In the genomic region with DNA sequence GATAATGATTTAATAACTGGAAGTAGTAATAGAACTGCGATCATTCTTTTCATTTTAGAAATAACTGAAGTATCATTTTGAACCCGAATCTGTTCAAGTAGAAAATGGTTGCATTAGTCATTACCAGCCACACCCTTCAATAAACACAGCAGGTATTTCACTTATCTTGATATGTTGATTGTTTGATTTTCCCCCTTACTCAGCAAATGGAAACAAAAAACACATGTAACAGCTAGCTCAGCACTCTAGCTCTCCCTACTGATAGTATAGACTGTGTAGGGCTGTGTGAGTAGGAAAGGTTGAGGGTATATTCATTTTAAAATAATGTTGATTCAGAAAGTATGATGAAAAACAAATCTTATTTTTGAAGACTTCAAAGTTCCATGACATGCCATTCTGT, we compare ENCODE assay signal across 23 cellular contexts. TPM values are rescaled to one million over a fixed set of nuclear protein-coding genes. Genes with fewer than 3 reads are reported as not detected.
DNase-seq lines count a peak whose midpoint lies in the region; ATAC-seq and TF ChIP-seq lines count a peak whose summit lies in the region.
"Had no signal": no experiment of that assay in that cellular context is flagged by ENCODE, and none has a peak within 500 bp of the region (broad histone marks: within the 10 kb centered on the region; RNA-seq: fewer than 3 reads in every experiment).

No MANE protein-coding gene starts in this region.

- H3K4me2 ChIP-seq in PC-9 (peak overlapping the region; percentile 11), mesendoderm (ENCODE audit: low read length) (no peak overlapping the region)
- H3K4me2 ChIP-seq: BLaER1 had no signal

- H3K36me3 ChIP-seq in PC-9 (ENCODE audit: low read depth) (no peaks in the 10 kb centered on the region), mesendoderm (ENCODE audit: control insufficient read depth, insufficient read depth, low read length) (no peaks in the 10 kb centered on the region)
- H3K36me3 ChIP-seq: BLaER1 had no signal

- H2AFZ ChIP-seq in PC-9: no peak overlapping the region

- H3K18ac ChIP-seq in mesendoderm (ENCODE audit: low read length): no peak overlapping the region

- H2BK120ac ChIP-seq in mesendoderm (ENCODE audit: low read depth, low read length): no peak overlapping the region

- no TSS peak for BruUV-seq in PC-9 (replicated peaks; lab: Mats Ljungman, UMichigan)

- H3K4me1 ChIP-seq in PC-9 (replicated peaks; ENCODE audit: insufficient read depth) (peaks cover 9% of the 10 kb centered on the region), mesendoderm (ENCODE audit: control insufficient read depth, low read depth, low read length) (no peaks in the 10 kb centered on the region)
- H3K4me1 ChIP-seq: BLaER1 had no signal

- no peak overlapping the region for H4K8ac ChIP-seq in mesendoderm (ENCODE audit: low read depth, low read length)

- no peak overlapping the region for H4K5ac ChIP-seq in mesendoderm (ENCODE audit: low read length)

- H3K4me3 ChIP-seq in PC-9 (no peak overlapping the region), mesendoderm (ENCODE audit: low read length) (no peak overlapping the region)
- H3K4me3 ChIP-seq: BLaER1 had no signal

- no peaks in the 10 kb centered on the region for H3K9me2 ChIP-seq in PC-9 (ENCODE audit: insufficient read depth)

- TF ChIP-seq CTCF in PC-9 (conservative IDR thresholded peaks at IDR 0.05): no peak

- no peak overlapping the region for H2BK15ac ChIP-seq in mesendoderm (replicated peaks; ENCODE audit: low read depth)

- intact Hi-C loops in PC-9 (cut with micrococcal nuclease; ENCODE audit: unreplicated experiment): no loop called here

- H3K9me3 ChIP-seq in PC-9 (ENCODE audit: insufficient read depth, low read depth): no peaks in the 10 kb centered on the region; the same call in 1 of the 2 replicates

- H3K9ac ChIP-seq in mesendoderm (ENCODE audit: low read length): no peak overlapping the region
- H3K9ac ChIP-seq: BLaER1 had no signal

- DNase-seq in NCI-H1417 (lab: John Stamatoyannopoulos, UW) (peak in 2 of 3 experiments; percentile 21 to 68), NCI-H1417 treated with DMSO at 0.1 percent for 48 hours (lab: John Stamatoyannopoulos, UW) (no peak), NCI-H69 (lab: John Stamatoyannopoulos, UW) (peak; percentile 5), PC-9 (no peak), mesendoderm (peak; percentile 33), cerebellum (ENCODE audit: low spot score) (no peak)
- DNase-seq: CD4-positive, alpha-beta memory T cell; DMS153; DMS79; GF-D8; GOT3; H7; IMR-90 had no signal

- no peak overlapping the region for H3K56ac ChIP-seq in mesendoderm (ENCODE audit: low read length)

- H3K27ac ChIP-seq in PC-9: no peak overlapping the region
- no peak overlapping the region for H3K27ac ChIP-seq in mesendoderm (ENCODE audit: low read depth, low read length)
- H3K27ac ChIP-seq: 22Rv1, BLaER1, HL-60 had no signal

- no peaks in the 10 kb centered on the region for H3F3A ChIP-seq in PC-9 (ENCODE audit: insufficient read depth, low read depth)

- H3K27me3 ChIP-seq in PC-9 (ENCODE audit: insufficient read depth, low read depth): no peaks in the 10 kb centered on the region
- H3K27me3 ChIP-seq in mesendoderm (ENCODE audit: insufficient read depth, low read length, poor library complexity): peaks cover 5% of the 10 kb centered on the region
- H3K27me3 ChIP-seq: BLaER1 had no signal

- H3K79me1 ChIP-seq in mesendoderm (ENCODE audit: low read length): no peaks in the 10 kb centered on the region

- POLR2A ChIA-PET in PC-9 (lab: Charles Lee; ENCODE audit: unreplicated experiment): no interaction called here

- no CpG with 5 or more reads among the region's 2 CpGs for WGBS in mesendoderm (ENCODE audit: extremely low coverage, insufficient coverage, low lambda C conversion rate)

- CTCF ChIA-PET in PC-9 (lab: Charles Lee): no interaction called here

- no peak for ATAC-seq in GM21423 (IDR thresholded peaks at IDR 0.05; ENCODE audit: unreplicated experiment)
- no peak for ATAC-seq in HG03565 (IDR thresholded peaks at IDR 0.05; ENCODE audit: unreplicated experiment)

- H3K4ac ChIP-seq in mesendoderm (ENCODE audit: low read depth, low read length): no peak overlapping the region

- H4K20me1 ChIP-seq in PC-9 (ENCODE audit: insufficient read depth): no peaks in the 10 kb centered on the region
- H4K20me1 ChIP-seq: BLaER1 had no signal

- no peak overlapping the region for H2AK5ac ChIP-seq in mesendoderm (ENCODE audit: low read length)

- H3K23ac ChIP-seq in mesendoderm (ENCODE audit: low read length): no peak overlapping the region

- no peak overlapping the region for H2BK5ac ChIP-seq in mesendoderm (ENCODE audit: low read length)

- H3K79me2 ChIP-seq in PC-9 (ENCODE audit: low read depth): no peaks in the 10 kb centered on the region
- H3K79me2 ChIP-seq in mesendoderm (ENCODE audit: control insufficient read depth, insufficient read depth, low read length): no peaks in the 10 kb centered on the region

RNA-seq across cellular contexts. Expression of a gene that starts 1.1 kb away (rescaled TPM):
- total RNA-seq in PC-9 (2021): not detected in 2 replicates
- polyA plus RNA-seq in mesendoderm (2013, experiment 1 of 2): not detected
- polyA plus RNA-seq in mesendoderm (2013, experiment 2 of 2): not detected
- 2.7 TPM for total RNA-seq in cerebellum
- total RNA-seq: A673; CD4-positive, alpha-beta memory T cell; Daoy; H7; HT1080; IMR-90 had no signal
- polyA plus RNA-seq: AG04450; CD14-positive monocyte; CD4-positive, alpha-beta memory T cell; IMR-90 had no signal

Comparison
In these comparisons a context has a peak if more than half of its experiments do, and no peak if none do; other contexts are left out.
1. DNase-seq: peak in NCI-H1417 (2 of 3), NCI-H69 (single experiment) and mesendoderm (single experiment); none in NCI-H1417 treated with DMSO at 0.1 percent for 48 hours (single experiment), PC-9 (0 of 2) and cerebellum (single experiment).